ENCODE assay signal across 8 cellular contexts in genomic region chr14:73472182-73473114, GRCh38. TPM values are rescaled to one million over a fixed set of nuclear protein-coding genes. Genes with fewer than 3 reads are reported as not detected.
A peak's percentile ranks its signal among the peaks of the same experiment; 100 is the strongest.
DNase-seq lines count a peak whose midpoint lies in the region; ATAC-seq and TF ChIP-seq lines count a peak whose summit lies in the region.

No MANE protein-coding gene starts in this region.

- no CpG with 5 or more reads among the region's 18 CpGs for WGBS in neuronal stem cell (ENCODE audit: extremely low coverage in 2 of 2, insufficient read length in 2 of 2, insufficient replicate concordance in 1 of 2), 2 donors

- peaks cover 0 to 4% of the 10 kb centered on the region in 2 donors for H3K4me1 ChIP-seq in neuronal stem cell (ENCODE audit: control insufficient read depth in 2 of 2, insufficient read depth in 1 of 2, low read depth in 1 of 2, low read length in 2 of 2)

- H2BK15ac ChIP-seq in neuronal stem cell (ENCODE audit: low read length) = no peak overlapping the region

- H3K4me3 ChIP-seq in SU-DHL-6 (ENCODE audit: insufficient read depth, low read length, poor library complexity, severe bottlenecking) (no peak overlapping the region), fibroblast of pulmonary artery (replicated peaks; ENCODE audit: low read depth, low read length) (no peak overlapping the region), neuronal stem cell (ENCODE audit: low read length in 2 of 2) (no peak overlapping the region)

- TF ChIP-seq CTCF in AG09319 (IDR thresholded peaks at IDR 0.05; ENCODE audit: low read depth, low read length) (peak; percentile 56), SU-DHL-6 (IDR thresholded peaks at IDR 0.05; ENCODE audit: insufficient read depth, low read length, poor library complexity, severe bottlenecking) (peak; percentile 41), fibroblast of pulmonary artery (IDR thresholded peaks at IDR 0.05; ENCODE audit: low read length, missing control alignments) (peak; percentile 69)

- no peaks in the 10 kb centered on the region for H3F3A ChIP-seq in SU-DHL-6 (ENCODE audit: insufficient read depth)

- H3K23ac ChIP-seq in neuronal stem cell (ENCODE audit: low read depth, low read length, poor library complexity) = no peak overlapping the region

- H3K36me3 ChIP-seq in SU-DHL-6 (ENCODE audit: low read length) = no peaks in the 10 kb centered on the region
- no peaks in the 10 kb centered on the region for H3K36me3 ChIP-seq in neuronal stem cell (replicated peaks in 1 of 2; ENCODE audit: control insufficient read depth in 2 of 2, insufficient read depth in 2 of 2, low read length in 2 of 2)

- H2AK5ac ChIP-seq in neuronal stem cell (ENCODE audit: low read depth, low read length) = no peak overlapping the region

- ATAC-seq in GM18498 (IDR thresholded peaks at IDR 0.05; ENCODE audit: unreplicated experiment) (peak; percentile 47), GM19351 (IDR thresholded peaks at IDR 0.05; ENCODE audit: unreplicated experiment) (no peak)

- H3K18ac ChIP-seq in neuronal stem cell (ENCODE audit: low read length) = no peak overlapping the region

- no peak overlapping the region for H3K4ac ChIP-seq in neuronal stem cell (ENCODE audit: low read length)

- H3K9me3 ChIP-seq in SU-DHL-6 (ENCODE audit: insufficient read depth, low read length) (no peaks in the 10 kb centered on the region), neuronal stem cell (replicated peaks in 1 of 2; ENCODE audit: control insufficient read depth in 2 of 2, insufficient read depth in 1 of 2, low read depth in 1 of 2, low read length in 2 of 2) (no peaks in the 10 kb centered on the region)

- no peak overlapping the region for H2AFZ ChIP-seq in SU-DHL-6 (ENCODE audit: low read depth, low read length, severe bottlenecking)
- H2AFZ ChIP-seq in neuronal stem cell (ENCODE audit: low read length) = peak overlapping the region; percentile 38

- DNase-seq in AG09319 (ENCODE audit: extremely low read depth, low read depth) = no peak
- DNase-seq in NCI-H146 treated with DMSO at 0.1 percent for 48 hours (lab: John Stamatoyannopoulos, UW; ENCODE audit: unreplicated experiment) = peak; percentile 29
- DNase-seq in fibroblast of pulmonary artery (ENCODE audit: low read depth) = peak; percentile 87
- DNase-seq in neuronal stem cell (ENCODE audit: low spot score) = peak; percentile 33
- no peak for DNase-seq in 8988T

- H4K91ac ChIP-seq in neuronal stem cell (ENCODE audit: low read depth, low read length, poor library complexity) = no peak overlapping the region

- no peak overlapping the region for H2BK5ac ChIP-seq in neuronal stem cell (ENCODE audit: low read length)

- no peaks in the 10 kb centered on the region for H3K79me2 ChIP-seq in SU-DHL-6 (ENCODE audit: insufficient read depth, low read length)

- H3K79me1 ChIP-seq in neuronal stem cell (ENCODE audit: low read depth, low read length) = no peaks in the 10 kb centered on the region

- H3K27ac ChIP-seq in SU-DHL-6 (ENCODE audit: low read depth, low read length) (no peak overlapping the region), neuronal stem cell (replicated peaks; ENCODE audit: low read length) (no peak overlapping the region)

- no peaks in the 10 kb centered on the region for H3K27me3 ChIP-seq in SU-DHL-6 (ENCODE audit: low read length)
- H3K27me3 ChIP-seq in neuronal stem cell (ENCODE audit: control insufficient read depth in 3 of 3, insufficient read depth in 3 of 3, low read depth in 1 of 3, low read length in 3 of 3) = no peaks in the 10 kb centered on the region

- H2BK120ac ChIP-seq in neuronal stem cell (ENCODE audit: low read depth, low read length) = no peak overlapping the region

- H3K4me2 ChIP-seq in SU-DHL-6 (ENCODE audit: low read depth, low read length, poor library complexity, severe bottlenecking) (no peak overlapping the region), neuronal stem cell (ENCODE audit: insufficient read depth, low read length, poor library complexity, severe bottlenecking) (no peak overlapping the region)

- H4K8ac ChIP-seq in neuronal stem cell (ENCODE audit: low read depth, low read length) = no peak overlapping the region

- no peaks in the 10 kb centered on the region for H3K9me2 ChIP-seq in SU-DHL-6 (replicated peaks; ENCODE audit: insufficient read depth, low read length)

- no peak overlapping the region for H3K9ac ChIP-seq in SU-DHL-6 (ENCODE audit: low read length)
- H3K9ac ChIP-seq in neuronal stem cell (ENCODE audit: low read depth, low read length, poor library complexity) = no peak overlapping the region

- H2BK12ac ChIP-seq in neuronal stem cell (ENCODE audit: low read length) = no peak overlapping the region

- no peaks in the 10 kb centered on the region for H4K20me1 ChIP-seq in SU-DHL-6 (ENCODE audit: low read depth, low read length)

- no peak overlapping the region for H3K14ac ChIP-seq in neuronal stem cell (ENCODE audit: low read length)

RNA-seq across cellular contexts. Expression of gene NUMB, which starts 14.1 kb away (rescaled TPM):
- 48.3 TPM for polyA plus RNA-seq in neuronal stem cell (2013, experiment 1 of 2)
- polyA plus RNA-seq in neuronal stem cell (2013, experiment 2 of 2) = 51.9 TPM

RNA-seq across cellular contexts. Expression of gene RIOX1, which starts 18.3 kb away (rescaled TPM):
- 12.3 TPM for polyA plus RNA-seq in neuronal stem cell (2013, experiment 1 of 2)
- 11.9 TPM for polyA plus RNA-seq in neuronal stem cell (2013, experiment 2 of 2)

Comparison
In these comparisons a context has a peak if more than half of its experiments do, and no peak if none do; other contexts are left out.
1. DNase-seq: peak in NCI-H146 treated with DMSO at 0.1 percent for 48 hours (single experiment), fibroblast of pulmonary artery (single experiment) and neuronal stem cell (single experiment); none in AG09319 (single experiment) and 8988T (single experiment).
2. Peak in every context shown above with its lines, with median percentiles within 50 percentile points of each other: CTCF ChIP-seq.